In the genomic region with DNA sequence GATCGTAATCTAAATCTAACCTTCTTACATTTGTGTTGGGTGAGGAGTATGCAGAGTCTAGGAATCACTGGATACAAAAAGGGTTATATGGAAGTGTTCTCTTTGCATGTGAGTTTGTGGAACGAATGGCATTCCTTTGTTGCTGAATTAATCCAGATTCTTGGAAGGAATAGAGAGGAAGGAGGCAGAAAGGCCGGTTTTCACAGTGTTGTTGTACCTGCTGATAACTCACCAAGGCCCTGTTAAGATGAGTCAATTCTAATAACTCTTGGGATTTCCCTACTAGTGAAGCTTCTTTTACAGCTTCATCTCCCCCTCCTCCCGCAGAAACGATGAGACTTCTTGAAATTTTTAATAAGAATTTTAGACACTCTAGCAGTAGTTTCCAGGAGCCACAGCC, we compare ENCODE assay signal across 15 cellular contexts.
DNase-seq lines count a peak whose midpoint lies in the region; ATAC-seq and TF ChIP-seq lines count a peak whose summit lies in the region.
"Had no signal": no experiment of that assay in that cellular context is flagged by ENCODE, and none has a peak within 500 bp of the region (broad histone marks: within the 10 kb centered on the region; RNA-seq: fewer than 3 reads in every experiment).

No MANE protein-coding gene starts in this region.

- peak; percentile 39 for DNase-seq in ACHN
- no peak for DNase-seq in HCT116 (ENCODE audit: low read depth, low spot score)
- DNase-seq in astrocyte of the spinal cord (ENCODE audit: low read depth, low spot score), result peak; percentile 29
- peak; percentile 62 for DNase-seq in kidney glomerular epithelial cell (lab: John Stamatoyannopoulos, UW)
- DNase-seq in NCI-H526 (lab: John Stamatoyannopoulos, UW), result no peak
- DNase-seq in NCI-H2196 (lab: John Stamatoyannopoulos, UW; ENCODE audit: unreplicated experiment), result no peak
- DNase-seq in left lobe of liver (ENCODE audit: low spot score), result no peak
- no peak for DNase-seq in H4 (ENCODE audit: low spot score)
- DNase-seq: activated CD8-positive, alpha-beta memory T cell treated with anti-CD3 and anti-CD28 coated beads, Interleukin-2, amount 10 ng/mL, durations not matched to agents 7 days and 5 days; activated naive CD8-positive, alpha-beta T cell treated with anti-CD3 and anti-CD28 coated beads for 36 hours; immature natural killer cell; NCI-H1436; NCI-H748 treated with DMSO at 0.1 percent for 48 hours; SIG-M5; stimulated activated CD4-positive, alpha-beta T cell treated with anti-CD3 and anti-CD28 coated beads, Interleukin-4, amount 100 ng/mL, for 4 hours had no signal

- intact Hi-C loops in HCT116 (cut with micrococcal nuclease), result no loop called here

- peak overlapping the region; percentile 40 for H3K4me2 ChIP-seq in HCT116 (ENCODE audit: low read length)

- TF ChIP-seq CTCF in HCT116 (IDR thresholded peaks at IDR 0.05 in 2 of 3, conservative IDR thresholded peaks at IDR 0.05 in 1 of 3; ENCODE audit: borderline replicate concordance in 1 of 3, insufficient read depth in 1 of 3, low read depth in 2 of 3, low read length in 2 of 3), result no peak
- TF ChIP-seq CTCF in astrocyte of the spinal cord (IDR thresholded peaks at IDR 0.05; ENCODE audit: low read depth, low read length), result no peak

- H3K4me1 ChIP-seq in HCT116 (ENCODE audit: control insufficient read depth in 1 of 2, insufficient read depth in 2 of 2, low read length in 2 of 2), result peaks cover 29 to 38% of the 10 kb centered on the region in 2 experiments

- no peaks in the 10 kb centered on the region for H3K9me3 ChIP-seq in HCT116 (ENCODE audit: control insufficient read depth in 1 of 2, insufficient read depth in 1 of 2, low read depth in 1 of 2, low read length in 2 of 2)

- H2AFZ ChIP-seq in HCT116 (ENCODE audit: low read depth, low read length, poor library complexity, severe bottlenecking), result no peak overlapping the region

- RAD21 ChIA-PET in HCT116 (lab: Charles Lee; ENCODE audit: low non-redundant PET in 1 of 2, low total read pairs in 2 of 2, uncharacterized antibody in 2 of 2, unreplicated experiment in 2 of 2), result no interaction called here

- no peaks in the 10 kb centered on the region for H4K20me1 ChIP-seq in HCT116 (ENCODE audit: insufficient read depth)

- no peaks in the 10 kb centered on the region for H3K27me3 ChIP-seq in HCT116 (ENCODE audit: insufficient read depth, low read length)

- CTCF ChIA-PET in HCT116 (lab: Charles Lee), result no interaction called here

- BruUV-seq in HCT116 (replicated peaks; lab: Mats Ljungman, UMichigan), result no TSS peak

- no peak overlapping the region for H3K4me3 ChIP-seq in HCT116 (replicated peaks in 1 of 2; ENCODE audit: low read depth in 1 of 2, low read length in 2 of 2)
- H3K4me3 ChIP-seq in astrocyte of the spinal cord (ENCODE audit: low read depth, low read length), result no peak overlapping the region

- peak overlapping the region; percentile 38; the same call in 1 of the 2 replicates for H3K27ac ChIP-seq in HCT116 (ENCODE audit: low read depth, low read length)

- ATAC-seq in HCT116, result peak; percentile 72
- ATAC-seq in left lobe of liver, result no peak
- ATAC-seq: activated CD8-positive, alpha-beta memory T cell treated with anti-CD3 and anti-CD28 coated beads, Interleukin-2, amount 10 ng/mL, durations not matched to agents 7 days and 5 days had no signal

- in situ Hi-C loops in ACHN (cut with HindIII; ENCODE audit: low pct_ligation_motif_present, low pct_unique_long_range_greater_than_20kb, low sequenced_read_pairs), result no loop called here
- in situ Hi-C loops in astrocyte of the spinal cord (cut with HindIII; ENCODE audit: low sequenced_read_pairs), result no loop called here

- TF ChIP-seq RAD21 in HCT116 (IDR thresholded peaks at IDR 0.05; ENCODE audit: low read depth), result no peak

- no peak for TF ChIP-seq POLR2A in HCT116 (IDR thresholded peaks at IDR 0.05; ENCODE audit: borderline replicate concordance, extremely low read depth, insufficient read depth, insufficient read length)

- H3K79me2 ChIP-seq in HCT116 (ENCODE audit: insufficient read depth, low read length), result peaks cover 70% of the 10 kb centered on the region

- H3K36me3 ChIP-seq in HCT116 (ENCODE audit: control insufficient read depth in 1 of 2, insufficient read depth in 2 of 2, low read length in 2 of 2), result no peaks in the 10 kb centered on the region

- H3K9me2 ChIP-seq in HCT116 (ENCODE audit: insufficient read depth), result no peaks in the 10 kb centered on the region

- POLR2A ChIA-PET in HCT116 (lab: Charles Lee), result no interaction called here

- peak overlapping the region; percentile 0; the same call in 1 of the 2 replicates for H3K9ac ChIP-seq in HCT116 (ENCODE audit: low read length)

TF ChIP-seq in HCT116, 20 proteins besides CTCF, POLR2A, EP300 and RAD21:
- TF ChIP-seq EGR1 (IDR thresholded peaks at IDR 0.05; ENCODE audit: low read depth) (no peak), SP1 (IDR thresholded peaks at IDR 0.05; ENCODE audit: low read depth) (no peak), CEBPB (IDR thresholded peaks at IDR 0.05; ENCODE audit: low read depth) (no peak), EZH2 (IDR thresholded peaks at IDR 0.05) (no peak), TCF7L2 (IDR thresholded peaks at IDR 0.05; ENCODE audit: borderline replicate concordance, extremely low read depth, insufficient read depth, insufficient read length) (no peak), FOSL1 (IDR thresholded peaks at IDR 0.05; ENCODE audit: low read depth) (no peak), SRF (IDR thresholded peaks at IDR 0.05; ENCODE audit: low read depth) (no peak), JUND (IDR thresholded peaks at IDR 0.05) (no peak), ELF1 (IDR thresholded peaks at IDR 0.05; ENCODE audit: borderline replicate concordance, low read depth) (no peak), SIN3A (IDR thresholded peaks at IDR 0.05; ENCODE audit: low read depth) (no peak), EZH2phosphoT487 (IDR thresholded peaks at IDR 0.05; ENCODE audit: borderline replicate concordance) (no peak), CBX3 (IDR thresholded peaks at IDR 0.05; ENCODE audit: low read depth) (no peak), YY1 (IDR thresholded peaks at IDR 0.05; ENCODE audit: extremely low read depth, insufficient replicate concordance, low read depth, low read length) (no peak), POLR2AphosphoS5 (IDR thresholded peaks at IDR 0.05; ENCODE audit: low read depth, low read length) (no peak), ZFX (IDR thresholded peaks at IDR 0.05) (no peak)
- TF ChIP-seq, protein P1, sequence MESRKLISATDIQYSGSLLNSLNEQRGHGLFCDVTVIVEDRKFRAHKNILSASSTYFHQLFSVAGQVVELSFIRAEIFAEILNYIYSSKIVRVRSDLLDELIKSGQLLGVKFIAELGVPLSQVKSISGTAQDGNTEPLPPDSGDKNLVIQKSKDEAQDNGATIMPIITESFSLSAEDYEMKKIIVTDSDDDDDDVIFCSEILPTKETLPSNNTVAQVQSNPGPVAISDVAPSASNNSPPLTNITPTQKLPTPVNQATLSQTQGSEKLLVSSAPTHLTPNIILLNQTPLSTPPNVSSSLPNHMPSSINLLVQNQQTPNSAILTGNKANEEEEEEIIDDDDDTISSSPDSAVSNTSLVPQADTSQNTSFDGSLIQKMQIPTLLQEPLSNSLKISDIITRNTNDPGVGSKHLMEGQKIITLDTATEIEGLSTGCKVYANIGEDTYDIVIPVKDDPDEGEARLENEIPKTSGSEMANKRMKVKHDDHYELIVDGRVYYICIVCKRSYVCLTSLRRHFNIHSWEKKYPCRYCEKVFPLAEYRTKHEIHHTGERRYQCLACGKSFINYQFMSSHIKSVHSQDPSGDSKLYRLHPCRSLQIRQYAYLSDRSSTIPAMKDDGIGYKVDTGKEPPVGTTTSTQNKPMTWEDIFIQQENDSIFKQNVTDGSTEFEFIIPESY (IDR thresholded peaks at IDR 0.05; ENCODE audit: extremely low read depth, insufficient replicate concordance, low read length), result no peak
- TF ChIP-seq, protein P2, sequence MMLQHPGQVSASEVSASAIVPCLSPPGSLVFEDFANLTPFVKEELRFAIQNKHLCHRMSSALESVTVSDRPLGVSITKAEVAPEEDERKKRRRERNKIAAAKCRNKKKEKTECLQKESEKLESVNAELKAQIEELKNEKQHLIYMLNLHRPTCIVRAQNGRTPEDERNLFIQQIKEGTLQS (IDR thresholded peaks at IDR 0.05), result no peak
- TF ChIP-seq, protein P3, sequence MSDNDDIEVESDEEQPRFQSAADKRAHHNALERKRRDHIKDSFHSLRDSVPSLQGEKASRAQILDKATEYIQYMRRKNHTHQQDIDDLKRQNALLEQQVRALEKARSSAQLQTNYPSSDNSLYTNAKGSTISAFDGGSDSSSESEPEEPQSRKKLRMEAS (IDR thresholded peaks at IDR 0.05), result no peak
- TF ChIP-seq, protein P4, sequence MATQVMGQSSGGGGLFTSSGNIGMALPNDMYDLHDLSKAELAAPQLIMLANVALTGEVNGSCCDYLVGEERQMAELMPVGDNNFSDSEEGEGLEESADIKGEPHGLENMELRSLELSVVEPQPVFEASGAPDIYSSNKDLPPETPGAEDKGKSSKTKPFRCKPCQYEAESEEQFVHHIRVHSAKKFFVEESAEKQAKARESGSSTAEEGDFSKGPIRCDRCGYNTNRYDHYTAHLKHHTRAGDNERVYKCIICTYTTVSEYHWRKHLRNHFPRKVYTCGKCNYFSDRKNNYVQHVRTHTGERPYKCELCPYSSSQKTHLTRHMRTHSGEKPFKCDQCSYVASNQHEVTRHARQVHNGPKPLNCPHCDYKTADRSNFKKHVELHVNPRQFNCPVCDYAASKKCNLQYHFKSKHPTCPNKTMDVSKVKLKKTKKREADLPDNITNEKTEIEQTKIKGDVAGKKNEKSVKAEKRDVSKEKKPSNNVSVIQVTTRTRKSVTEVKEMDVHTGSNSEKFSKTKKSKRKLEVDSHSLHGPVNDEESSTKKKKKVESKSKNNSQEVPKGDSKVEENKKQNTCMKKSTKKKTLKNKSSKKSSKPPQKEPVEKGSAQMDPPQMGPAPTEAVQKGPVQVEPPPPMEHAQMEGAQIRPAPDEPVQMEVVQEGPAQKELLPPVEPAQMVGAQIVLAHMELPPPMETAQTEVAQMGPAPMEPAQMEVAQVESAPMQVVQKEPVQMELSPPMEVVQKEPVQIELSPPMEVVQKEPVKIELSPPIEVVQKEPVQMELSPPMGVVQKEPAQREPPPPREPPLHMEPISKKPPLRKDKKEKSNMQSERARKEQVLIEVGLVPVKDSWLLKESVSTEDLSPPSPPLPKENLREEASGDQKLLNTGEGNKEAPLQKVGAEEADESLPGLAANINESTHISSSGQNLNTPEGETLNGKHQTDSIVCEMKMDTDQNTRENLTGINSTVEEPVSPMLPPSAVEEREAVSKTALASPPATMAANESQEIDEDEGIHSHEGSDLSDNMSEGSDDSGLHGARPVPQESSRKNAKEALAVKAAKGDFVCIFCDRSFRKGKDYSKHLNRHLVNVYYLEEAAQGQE (IDR thresholded peaks at IDR 0.05; ENCODE audit: low read depth), result no peak

Comparison
In these comparisons a context has a peak if more than half of its experiments do, and no peak if none do; other contexts are left out.
1. DNase-seq: peak in ACHN (single experiment), astrocyte of the spinal cord (single experiment) and kidney glomerular epithelial cell (single experiment); none in HCT116 (single experiment), NCI-H526 (0 of 2), NCI-H2196 (single experiment), left lobe of liver (single experiment) and H4 (single experiment).